ENCODE assay signal across 30 cellular contexts in the genomic region with DNA sequence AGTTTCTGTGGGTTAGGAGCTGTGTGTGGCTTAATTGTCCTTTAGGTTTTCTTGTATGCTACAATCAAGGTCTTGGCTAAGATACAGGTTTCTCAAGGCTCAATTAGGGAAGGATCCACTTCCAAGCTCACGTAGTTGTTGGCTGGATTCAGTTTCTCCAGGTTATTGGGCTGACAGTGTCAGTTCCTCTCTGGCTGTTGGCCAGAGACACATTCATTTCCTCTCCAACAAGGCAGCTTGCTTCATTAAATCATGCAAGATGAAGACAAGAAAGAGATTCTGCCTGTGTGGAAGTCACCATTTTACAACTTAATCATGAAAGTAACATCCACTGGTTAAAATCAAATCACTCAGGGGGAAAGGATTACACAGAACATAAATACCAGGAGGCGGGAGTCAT.
"Had no signal": no experiment of that assay in that cellular context is flagged by ENCODE, and none has a peak within 500 bp of the region (broad histone marks: within the 10 kb centered on the region; RNA-seq: fewer than 3 reads in every experiment).

No MANE protein-coding gene starts in this region.

- H3K27ac Mint-ChIP-seq: activated CD8-positive, alpha-beta T cell treated with anti-CD3 and anti-CD28 coated beads for 36 hours; activated naive CD8-positive, alpha-beta T cell; activated T-helper 17 cell treated with anti-CD3 and anti-CD28 coated beads, Interleukin-2, amount 50 U/mL, for 72 hours; dendritic cell treated with granulocyte-macrophage colony-stimulating factor and Interleukin-4, amounts not matched to agents 40 ng/mL and 50 ng/mL, for 4 days; endodermal cell; T-helper 17 cell; T-helper 2 cell treated with Interferon-gamma antibody and Interleukin-4, amounts not matched to agents 5 μg/mL and 100 μg/mL, for 36 hours had no signal

- H3K4me3 Mint-ChIP-seq: activated CD8-positive, alpha-beta T cell treated with anti-CD3 and anti-CD28 coated beads for 36 hours; activated naive CD8-positive, alpha-beta T cell; activated T-cell treated with anti-CD3 and anti-CD28 coated beads, Interleukin-2, amount 50 U/mL, for 4 hours; activated T-helper 17 cell treated with anti-CD3 and anti-CD28 coated beads, Interleukin-2, amount 50 U/mL, for 72 hours; central memory CD8-positive, alpha-beta T cell; dendritic cell treated with granulocyte-macrophage colony-stimulating factor and Interleukin-4, amounts not matched to agents 40 ng/mL and 50 ng/mL, for 4 days; endodermal cell; T-helper 17 cell; T-helper 2 cell treated with Interferon-gamma antibody and Interleukin-4, amounts not matched to agents 5 μg/mL and 100 μg/mL, for 36 hours had no signal

- DNase-seq: activated CD4-positive, alpha-beta T cell treated with anti-CD3 and anti-CD28 coated beads for 48 hours; activated CD4-positive, alpha-beta T cell treated with anti-CD3 and anti-CD28 coated beads, Interleukin-2, amount 50 U/mL, for 1 hour; activated CD4-positive, alpha-beta T cell treated with anti-CD3 and anti-CD28 coated beads, Interleukin-2, amount 50 U/mL, for 48 hours; activated CD8-positive, alpha-beta memory T cell treated with anti-CD3 and anti-CD28 coated beads for 24 hours; activated CD8-positive, alpha-beta T cell treated with anti-CD3 and anti-CD28 coated beads for 36 hours; activated effector memory CD4-positive, alpha-beta T cell treated with Interleukin-2 at 50 U/mL for 16 hours; activated gamma-delta T cell treated with Interleukin-2 at 50 U/mL for 16 hours; activated naive CD4-positive, alpha-beta T cell treated with anti-CD3 and anti-CD28 coated beads, Interleukin-2, amount 50 U/mL, for 16 hours; activated naive CD4-positive, alpha-beta T cell treated with Interleukin-2 at 50 U/mL for 16 hours; activated T-cell treated with anti-CD3 and anti-CD28 coated beads, Interleukin-2, amount 50 U/mL, for 4 hours; amniotic stem cell; anterior cingulate cortex; brain microvascular endothelial cell; dorsolateral prefrontal cortex; effector memory CD4-positive, alpha-beta T cell; endodermal cell; esophagus squamous epithelium; head of caudate nucleus; T-helper 1 cell; T-helper 17 cell; T1000 had no signal

- H3K9me3 Mint-ChIP-seq: activated CD8-positive, alpha-beta T cell treated with anti-CD3 and anti-CD28 coated beads for 36 hours; T-helper 2 cell treated with Interferon-gamma antibody and Interleukin-4, amounts not matched to agents 5 μg/mL and 100 μg/mL, for 36 hours had no signal

- H3K27ac ChIP-seq: brain microvascular endothelial cell, cardiac muscle cell, coronary artery, dorsolateral prefrontal cortex, esophagus squamous epithelium had no signal

- H3K9me3 ChIP-seq: esophagus squamous epithelium had no signal

- FAIRE-seq: astrocyte, frontal cortex had no signal

- H3K36me3 Mint-ChIP-seq: activated naive CD8-positive, alpha-beta T cell had no signal

- H3K4me3 ChIP-seq: cardiac muscle cell, coronary artery, dorsolateral prefrontal cortex, esophagus squamous epithelium had no signal

- H3K36me3 ChIP-seq: brain microvascular endothelial cell, cardiac muscle cell, esophagus squamous epithelium had no signal

- H3K27me3 ChIP-seq: brain microvascular endothelial cell, cardiac muscle cell, dorsolateral prefrontal cortex had no signal

- H3K27me3 Mint-ChIP-seq: activated CD8-positive, alpha-beta T cell treated with anti-CD3 and anti-CD28 coated beads for 36 hours; activated naive CD8-positive, alpha-beta T cell; activated T-helper 17 cell treated with anti-CD3 and anti-CD28 coated beads, Interleukin-2, amount 50 U/mL, for 72 hours; central memory CD8-positive, alpha-beta T cell; dendritic cell treated with granulocyte-macrophage colony-stimulating factor and Interleukin-4, amounts not matched to agents 40 ng/mL and 50 ng/mL, for 4 days; T-helper 17 cell had no signal

- H3K4me1 Mint-ChIP-seq: activated T-helper 17 cell treated with anti-CD3 and anti-CD28 coated beads, Interleukin-2, amount 50 U/mL, for 72 hours; central memory CD8-positive, alpha-beta T cell; endodermal cell; T-helper 17 cell had no signal

- H3K4me1 ChIP-seq: esophagus squamous epithelium had no signal

- ATAC-seq: activated CD8-positive, alpha-beta T cell treated with anti-CD3 and anti-CD28 coated beads for 36 hours; activated T-cell treated with anti-CD3 and anti-CD28 coated beads, Interleukin-2, amount 50 U/mL, for 4 hours; activated T-helper 17 cell treated with anti-CD3 and anti-CD28 coated beads, Interleukin-2, amount 50 U/mL, for 72 hours; T-helper 17 cell had no signal
